Comparison of ENCODE assay signal across 8 cellular contexts in the genomic region with DNA sequence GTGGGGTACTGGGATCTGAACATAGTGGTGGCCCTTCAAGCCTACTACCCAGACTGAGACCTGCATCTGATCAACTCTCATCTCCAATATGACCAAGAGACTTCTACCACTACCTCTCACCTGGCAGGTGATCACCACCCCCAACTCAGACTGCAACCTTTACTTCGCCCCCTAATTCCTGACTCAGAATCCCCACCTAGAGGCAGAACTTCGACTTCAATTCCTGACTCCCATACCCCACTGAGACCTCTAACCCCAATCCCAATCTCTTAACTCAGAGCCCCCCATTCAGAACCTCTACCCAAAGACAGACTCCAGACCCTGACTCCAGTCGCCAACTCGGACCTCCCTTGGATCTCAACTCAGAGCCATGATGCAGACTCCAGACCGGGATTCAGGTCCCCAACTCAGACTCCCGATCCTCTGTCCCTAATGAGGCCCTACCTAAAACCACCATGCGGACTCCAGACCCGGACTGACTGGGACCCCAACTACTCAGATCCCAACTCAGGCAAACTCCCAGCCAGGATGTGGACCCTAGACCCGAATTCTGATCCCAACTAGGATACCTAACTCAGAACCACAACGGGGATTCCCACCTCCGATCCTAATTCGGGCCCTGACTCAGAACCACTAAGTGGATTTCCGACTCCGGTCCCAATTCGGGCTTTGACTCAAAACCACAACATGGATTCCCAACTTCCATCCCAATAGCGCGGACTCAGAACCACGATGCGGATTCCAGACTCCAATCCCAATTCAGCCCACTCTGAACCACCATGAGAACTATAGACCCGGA. TPM values are rescaled to one million over a fixed set of nuclear protein-coding genes. Genes with fewer than 3 reads are reported as not detected.
DNase-seq lines count a peak whose midpoint lies in the region; ATAC-seq and TF ChIP-seq lines count a peak whose summit lies in the region.

No MANE protein-coding gene starts in this region.

- H3K27me3 Mint-ChIP-seq in brain = peaks cover 73% of the 10 kb centered on the region
- no peaks in the 10 kb centered on the region for H3K27me3 Mint-ChIP-seq in memory B cell

- H3K36me3 Mint-ChIP-seq in brain (peaks cover 36% of the 10 kb centered on the region), memory B cell (peaks cover 21% of the 10 kb centered on the region)

- peak overlapping the region; percentile 83 to 84 for H3K27ac ChIP-seq in uterus

- peak overlapping the region; percentile 83 to 94 (median 87) for H3K4me3 Mint-ChIP-seq in brain
- H3K4me3 Mint-ChIP-seq in memory B cell = peak overlapping the region; percentile 80

- H3K9me3 Mint-ChIP-seq in brain (peaks cover 0 to 17% (median 11%) of the 10 kb centered on the region in 5 experiments), memory B cell (peaks cover 2% of the 10 kb centered on the region)

- peaks cover 79% of the 10 kb centered on the region for H3K4me1 Mint-ChIP-seq in brain
- H3K4me1 Mint-ChIP-seq in memory B cell = peaks cover 27% of the 10 kb centered on the region

- intact Hi-C loops in uterus (cut with DNase I; ENCODE audit: low total_unique reads) = no loop called here

- peak overlapping the region; percentile 18 to 92 (median 81) for H3K27ac Mint-ChIP-seq in brain
- peak overlapping the region; percentile 86 for H3K27ac Mint-ChIP-seq in memory B cell

- no peaks in the 10 kb centered on the region for H3K9me3 ChIP-seq in uterus

- H3K4me1 ChIP-seq in uterus = no peaks in the 10 kb centered on the region

- DNase-seq in activated effector memory CD4-positive, alpha-beta T cell treated with anti-CD3 and anti-CD28 coated beads, Interleukin-2, amount 50 U/mL, for 16 hours = peak; percentile 56
- DNase-seq in activated effector memory CD4-positive, alpha-beta T cell treated with Interleukin-2 at 50 U/mL for 16 hours = no peak
- DNase-seq in memory B cell (ENCODE audit: low spot score in 2 of 2) = no peak
- DNase-seq in uterus = peak in 1 of 2 donors; percentile 12
- DNase-seq in SK-N-DZ (ENCODE audit: low spot score) = no peak
- no peak for DNase-seq in COLO829 (ENCODE audit: low spot score)
- no peak for DNase-seq in D341Med (ENCODE audit: low spot score)

- no peaks in the 10 kb centered on the region for H3K27me3 ChIP-seq in uterus

- TF ChIP-seq CTCF in brain (conservative IDR thresholded peaks at IDR 0.05) (no peak), uterus (IDR thresholded peaks at IDR 0.05) (no peak)

- no peaks in the 10 kb centered on the region for H3K36me3 ChIP-seq in uterus

- H3K4me3 ChIP-seq in uterus = peak overlapping the region; percentile 69 to 78

- no peak for ATAC-seq in memory B cell (ENCODE audit: low read depth)

- no peak for TF ChIP-seq POLR2A in uterus (IDR thresholded peaks at IDR 0.05)

RNA-seq across cellular contexts. Expression of a gene that starts 1.2 kb away (rescaled TPM):
- 0.02 TPM for polyA plus RNA-seq in brain (ENCODE audit: insufficient read depth, low read depth, low replicate concordance)
- 10 to 100 TPM in 2 of 4 donors, 1 to 10 TPM in 2; 2.6 to 19.4 (median 10.9) TPM for total RNA-seq in uterus
- polyA plus RNA-seq in SK-N-DZ (2014; cell fraction: cytosol; rRNA removed) = 0.01 TPM in 2 replicates
- polyA plus RNA-seq in SK-N-DZ (2014; cell fraction: nucleus; rRNA removed) = 0.49 TPM in 2 replicates
